Comparison of ENCODE assay signal across 7 cellular contexts in the genomic region with DNA sequence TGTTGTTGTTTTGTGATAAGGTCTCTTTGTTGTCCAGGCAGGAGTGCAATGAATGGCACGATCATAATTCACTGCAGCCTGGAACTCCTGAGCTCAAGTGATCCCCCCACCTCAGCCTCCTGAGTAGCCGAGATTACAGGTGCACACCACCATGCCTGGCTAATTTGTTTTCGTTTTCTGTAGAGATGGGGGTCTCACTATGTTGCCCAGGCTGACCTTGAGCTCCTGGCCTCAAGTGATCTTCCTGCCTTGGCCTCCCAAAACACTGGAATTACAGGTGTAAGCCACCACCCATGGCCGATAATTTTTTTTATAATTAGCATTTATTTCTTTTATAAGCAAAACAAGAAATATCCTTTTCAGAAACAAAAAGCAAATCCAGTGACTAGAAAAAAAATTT. TPM values are rescaled to one million over a fixed set of nuclear protein-coding genes. Genes with fewer than 3 reads are reported as not detected.
DNase-seq lines count a peak whose midpoint lies in the region; TF ChIP-seq lines count a peak whose summit lies in the region.

No MANE protein-coding gene starts in this region.

- no peak overlapping the region for H3K9ac ChIP-seq in parathyroid adenoma

- H3K4me3 Mint-ChIP-seq in dendritic cell treated with granulocyte-macrophage colony-stimulating factor and Interleukin-4, amounts not matched to agents 40 ng/mL and 50 ng/mL, for 4 days, result no peak overlapping the region

- H3K27ac Mint-ChIP-seq in dendritic cell treated with granulocyte-macrophage colony-stimulating factor and Interleukin-4, amounts not matched to agents 40 ng/mL and 50 ng/mL, for 4 days, result peak overlapping the region; percentile 85

- H3K4me2 ChIP-seq in OCI-LY7 (ENCODE audit: low read length) (peak overlapping the region; percentile 55), parathyroid adenoma (ENCODE audit: low read length) (no peak overlapping the region)

- intact Hi-C loops in OCI-LY7 (cut with micrococcal nuclease; ENCODE audit: unreplicated experiment), result loop anchor here (1.0 to 2.0 kb wide), 2 partner anchors 101 to 146 kb away; no protein-coding TSS in a partner anchor
- intact Hi-C loops in dendritic cell treated with granulocyte-macrophage colony-stimulating factor and Interleukin-4, amounts not matched to agents 40 ng/mL and 50 ng/mL, for 4 days (cut with micrococcal nuclease), result no loop called here

- H3K4me1 Mint-ChIP-seq in dendritic cell treated with granulocyte-macrophage colony-stimulating factor and Interleukin-4, amounts not matched to agents 40 ng/mL and 50 ng/mL, for 4 days (ENCODE audit: low read depth), result peaks cover 38% of the 10 kb centered on the region

- no peaks in the 10 kb centered on the region for H3K79me2 ChIP-seq in OCI-LY7 (ENCODE audit: insufficient read depth, low read depth, low read length)
- H3K79me2 ChIP-seq in parathyroid adenoma, result no peaks in the 10 kb centered on the region

- no peak overlapping the region for H3K27ac ChIP-seq in OCI-LY7 (ENCODE audit: low read depth, low read length, poor library complexity, severe bottlenecking)
- no peak overlapping the region for H3K27ac ChIP-seq in parathyroid adenoma

- H3K36me3 ChIP-seq in OCI-LY7 (ENCODE audit: insufficient read depth, low read length) (no peaks in the 10 kb centered on the region), parathyroid adenoma (ENCODE audit: control insufficient read depth, insufficient read depth, low read length) (no peaks in the 10 kb centered on the region)

- peak overlapping the region; percentile 84; the same call in 1 of the 2 replicates for H2AFZ ChIP-seq in OCI-LY7 (ENCODE audit: low read length)
- H2AFZ ChIP-seq in parathyroid adenoma, result peak overlapping the region; percentile 69

- POLR2A ChIA-PET in OCI-LY7 (lab: Charles Lee), result interaction anchor here (0.9 to 2.2 kb wide), 9 partner anchors 8 to 173 kb away, joined by 3 to 9 read pairs (median 5); no protein-coding TSS in a partner anchor

- H3K9me3 Mint-ChIP-seq in dendritic cell treated with granulocyte-macrophage colony-stimulating factor and Interleukin-4, amounts not matched to agents 40 ng/mL and 50 ng/mL, for 4 days, result no peaks in the 10 kb centered on the region

- CTCF ChIA-PET in OCI-LY7 (lab: Charles Lee; ENCODE audit: unreplicated experiment), result interaction anchor here (1.3 kb wide), 1 partner anchor 13 kb away, joined by 4 read pairs; no protein-coding TSS in a partner anchor

- H3K4me3 ChIP-seq in GM12864 (ENCODE audit: low read depth, low read length) (peak overlapping the region; percentile 20; the same call in 1 of the 2 replicates), OCI-LY7 (ENCODE audit: low read depth, low read length, poor library complexity, severe bottlenecking) (no peak overlapping the region), parathyroid adenoma (ENCODE audit: low read depth, low read length) (no peak overlapping the region)

- H3K4me1 ChIP-seq in OCI-LY7 (ENCODE audit: insufficient read depth, low read length, poor library complexity, severe bottlenecking) (peaks cover 37% of the 10 kb centered on the region), parathyroid adenoma (no peaks in the 10 kb centered on the region)

- no peaks in the 10 kb centered on the region for H3K36me3 Mint-ChIP-seq in dendritic cell treated with granulocyte-macrophage colony-stimulating factor and Interleukin-4, amounts not matched to agents 40 ng/mL and 50 ng/mL, for 4 days (ENCODE audit: low read depth)

- BruUV-seq in OCI-LY7 (replicated peaks; lab: Mats Ljungman, UMichigan), result no TSS peak

- DNase-seq in GM12864 (ENCODE audit: low read depth) (no peak), OCI-LY7 (ENCODE audit: low spot score) (no peak), hypothalamus (lab: John Stamatoyannopoulos, UW) (no peak), SIG-M5 treated with dmso at 0.1 percent for 504 hours (lab: John Stamatoyannopoulos, UW; ENCODE audit: unreplicated experiment) (no peak), ecto neural progenitor cell (ENCODE audit: low spot score) (no peak)

- no peaks in the 10 kb centered on the region for H3K9me2 ChIP-seq in OCI-LY7 (ENCODE audit: insufficient read depth, low read length)

- no peaks in the 10 kb centered on the region for H3K27me3 ChIP-seq in parathyroid adenoma (ENCODE audit: control insufficient read depth, insufficient read depth, low read length)

- H3K9me3 ChIP-seq in OCI-LY7 (ENCODE audit: low read length) (no peaks in the 10 kb centered on the region), parathyroid adenoma (ENCODE audit: control insufficient read depth, low read length) (no peaks in the 10 kb centered on the region)

- TF ChIP-seq CTCF in GM12864 (IDR thresholded peaks at IDR 0.05; ENCODE audit: low read depth, low read length, missing control alignments), result no peak
- TF ChIP-seq CTCF in OCI-LY7 (conservative IDR thresholded peaks at IDR 0.05; ENCODE audit: low read length), result no peak
- TF ChIP-seq CTCF in parathyroid adenoma (IDR thresholded peaks at IDR 0.05), result no peak

- H3K27me3 Mint-ChIP-seq in dendritic cell treated with granulocyte-macrophage colony-stimulating factor and Interleukin-4, amounts not matched to agents 40 ng/mL and 50 ng/mL, for 4 days, result no peaks in the 10 kb centered on the region

- no peaks in the 10 kb centered on the region for H4K20me1 ChIP-seq in OCI-LY7 (ENCODE audit: insufficient read depth, low read length)

RNA-seq across cellular contexts. Expression of gene PLAC8, which starts 3.6 kb away (rescaled TPM):
- not detected in 2 replicates for total RNA-seq in OCI-LY7 (2014; rRNA removed; shearing (Covaris generic))
- not detected in 2 replicates for total RNA-seq in OCI-LY7 (2022)
